ENCODE assay signal across 21 cellular contexts in genomic region chr3:69201658-69202057, GRCh38.
DNase-seq lines count a peak whose midpoint lies in the region; ATAC-seq and TF ChIP-seq lines count a peak whose summit lies in the region.
"Had no signal": no experiment of that assay in that cellular context is flagged by ENCODE, and none has a peak within 500 bp of the region (broad histone marks: within the 10 kb centered on the region; RNA-seq: fewer than 3 reads in every experiment).

No MANE protein-coding gene starts in this region.

- peaks cover 0 to 52% (median 15%) of the 10 kb centered on the region in 4 donors for H3K4me1 ChIP-seq in stomach

- H3K36me3 ChIP-seq in stomach, result peaks cover 0 to 13% (median 5%) of the 10 kb centered on the region in 4 donors

- no peak overlapping the region for H3K4me3 ChIP-seq in stomach
- H3K4me3 ChIP-seq: GM23248 had no signal

- no peak for TF ChIP-seq CTCF in stomach (IDR thresholded peaks at IDR 0.05)

- no peaks in the 10 kb centered on the region for H3K9me3 ChIP-seq in stomach

- ATAC-seq in left colon, result peak; percentile 59
- ATAC-seq: CD8-positive, alpha-beta T cell; stimulated activated naive CD8-positive, alpha-beta T cell treated with anti-CD3 and anti-CD28 coated beads, Interleukin-15, Interleukin-2, amounts not matched to agents 100 U/mL and 50 U/mL, for 24 hours had no signal

- WGBS in stomach, 5 donors, result 28 to 64% (median 39%) methylated on average over 10 of the region's 10 CpGs

- no peak for TF ChIP-seq EP300 in stomach (IDR thresholded peaks at IDR 0.05)

- TF ChIP-seq POLR2A in stomach (IDR thresholded peaks at IDR 0.05), result no peak

- intact Hi-C loops in left colon (cut with DNase I, micrococcal nuclease) (no loop called here), stomach (cut with DNase I; ENCODE audit: low total_unique reads) (no loop called here)

- DNase-seq in SHP77 (lab: John Stamatoyannopoulos, UW) (peak; percentile 11 to 31), SHP77 treated with DMSO at 0.1 percent for 48 hours (lab: John Stamatoyannopoulos, UW) (no peak), NCI-H345 treated with DMSO at 0.1 percent for 48 hours (lab: John Stamatoyannopoulos, UW; ENCODE audit: unreplicated experiment) (peak; percentile 43), left colon (peak; percentile 60 to 77), stomach (peak; percentile 54), NCI-H1694 treated with DMSO at 0.1 percent for 48 hours (lab: John Stamatoyannopoulos, UW) (no peak), retina (no peak), dermis blood vessel endothelial cell (no peak)
- DNase-seq: activated CD4-positive, alpha-beta T cell treated with anti-CD3 and anti-CD28 coated beads, Interleukin-2, amount 50 U/mL, for 4 hours; activated naive CD4-positive, alpha-beta T cell treated with anti-CD3 and anti-CD28 coated beads, Interleukin-2, amount 50 U/mL, for 16 hours; activated T-cell treated with anti-CD3 and anti-CD28 coated beads, Interleukin-2, amount 50 U/mL, for 1 hour; CD8-positive, alpha-beta T cell; EL; endodermal cell; GM23248; hippocampal formation; islet precursor cell; midbrain; NCI-H187; RPMI8226; stimulated activated naive CD8-positive, alpha-beta T cell treated with anti-CD3 and anti-CD28 coated beads, Interleukin-15, Interleukin-2, amounts not matched to agents 100 U/mL and 50 U/mL, for 24 hours had no signal

- H3K27ac ChIP-seq in stomach, result peak overlapping the region; percentile 51 to 89 (median 81)
- H3K27ac ChIP-seq: GM23248 had no signal

- no peaks in the 10 kb centered on the region for H3K27me3 ChIP-seq in stomach

Comparison
In these comparisons a context has a peak if more than half of its experiments do, and no peak if none do; other contexts are left out.
1. DNase-seq: peak in SHP77 (2 of 2), NCI-H345 treated with DMSO at 0.1 percent for 48 hours (single experiment), left colon (2 of 2) and stomach (single experiment); none in SHP77 treated with DMSO at 0.1 percent for 48 hours (single experiment), NCI-H1694 treated with DMSO at 0.1 percent for 48 hours (single experiment), retina (single experiment) and dermis blood vessel endothelial cell (single experiment).